Comparison of ENCODE assay signal across 1 cellular context in the genomic region with DNA sequence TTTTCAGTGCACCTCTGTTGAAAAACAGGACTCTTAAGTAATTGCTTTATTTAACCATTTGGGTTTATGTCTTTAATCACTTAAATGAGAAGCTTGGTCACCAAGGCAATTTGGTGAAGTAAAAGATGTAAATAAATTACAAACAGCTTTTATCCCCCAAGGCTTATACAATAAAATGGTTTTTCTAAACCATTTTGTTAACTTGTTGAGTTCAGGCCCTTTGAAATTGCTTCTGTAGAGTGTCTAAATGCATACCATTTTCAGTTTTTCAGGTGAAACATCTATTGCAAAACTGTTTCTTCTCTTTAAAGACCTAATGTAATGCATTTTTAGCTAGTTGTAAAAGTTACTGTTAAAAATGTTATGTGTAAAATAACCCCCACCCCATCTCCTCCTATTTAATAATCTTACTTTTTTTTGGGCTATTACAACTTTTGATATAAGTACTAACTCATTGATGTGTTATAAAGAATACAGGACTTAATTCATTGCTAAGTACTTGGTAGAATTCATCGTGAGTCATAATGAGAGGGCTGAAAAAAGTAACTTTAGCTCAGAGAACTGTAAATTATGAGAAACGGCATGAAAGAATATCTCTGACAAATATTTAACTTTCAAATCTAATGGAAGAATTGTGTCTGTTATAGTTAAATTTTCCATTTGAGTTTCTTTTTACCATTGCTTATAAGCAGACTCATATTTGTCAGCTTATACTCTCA.
TF ChIP-seq lines count a peak whose summit lies in the region.

No MANE protein-coding gene starts in this region.

TF ChIP-seq in HepG2, 621 proteins besides CTCF, POLR2A, EP300 and RAD21:
- TF ChIP-seq ELF3 (CRISPR knock-in tag; IDR thresholded peaks at IDR 0.05): no peak
- no peak for TF ChIP-seq RFX3 (CRISPR knock-in tag; IDR thresholded peaks at IDR 0.05)
- TF ChIP-seq ZNF816 (CRISPR knock-in tag; IDR thresholded peaks at IDR 0.05; ENCODE audit: borderline replicate concordance): no peak
